ENCODE assay signal across 1 cellular context in the genomic region with DNA sequence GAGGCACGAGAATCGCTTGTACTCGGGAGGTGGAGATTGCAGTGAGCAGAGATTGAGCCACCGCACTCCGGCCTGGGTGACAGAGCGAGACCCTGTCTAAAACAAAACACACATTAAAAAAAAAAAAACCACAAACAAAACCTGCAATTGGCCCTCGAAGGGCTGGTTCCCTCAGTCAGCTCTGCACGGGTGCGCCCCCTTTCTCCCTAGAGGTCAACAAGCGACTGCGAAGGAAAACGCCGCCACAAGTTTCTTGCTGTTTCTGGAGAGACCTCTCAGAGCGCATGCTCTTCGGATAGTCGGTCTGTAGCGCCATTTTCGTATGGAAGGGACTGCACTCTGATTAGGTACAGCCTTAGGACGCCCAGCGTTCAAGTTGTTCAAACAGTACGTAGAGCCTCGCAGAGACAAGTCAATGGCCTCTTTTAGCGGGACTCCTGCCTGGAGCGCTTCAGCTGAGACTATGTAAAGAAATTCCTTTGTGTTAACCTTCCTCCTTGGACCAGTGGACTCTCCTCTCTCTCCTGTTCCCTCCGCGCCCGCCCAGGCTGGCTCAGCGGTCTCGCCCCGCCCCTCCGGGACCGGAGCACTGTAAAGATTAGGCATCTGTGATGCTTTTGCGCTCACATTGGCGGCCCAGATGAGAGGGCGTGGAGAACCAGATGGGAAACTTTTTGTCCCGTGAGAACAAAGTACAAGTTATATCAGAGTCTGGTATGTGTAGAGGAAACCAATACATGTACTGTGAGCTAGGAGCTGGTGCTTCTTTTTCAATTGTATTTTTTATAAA.
TF ChIP-seq lines count a peak whose summit lies in the region.

No MANE protein-coding gene starts in this region.

TF ChIP-seq in K562, 482 proteins besides CTCF, POLR2A, EP300 and RAD21 (continued from another document and continues in another):
- TF ChIP-seq, protein P1, sequence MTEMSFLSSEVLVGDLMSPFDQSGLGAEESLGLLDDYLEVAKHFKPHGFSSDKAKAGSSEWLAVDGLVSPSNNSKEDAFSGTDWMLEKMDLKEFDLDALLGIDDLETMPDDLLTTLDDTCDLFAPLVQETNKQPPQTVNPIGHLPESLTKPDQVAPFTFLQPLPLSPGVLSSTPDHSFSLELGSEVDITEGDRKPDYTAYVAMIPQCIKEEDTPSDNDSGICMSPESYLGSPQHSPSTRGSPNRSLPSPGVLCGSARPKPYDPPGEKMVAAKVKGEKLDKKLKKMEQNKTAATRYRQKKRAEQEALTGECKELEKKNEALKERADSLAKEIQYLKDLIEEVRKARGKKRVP (CRISPR knock-in tag; IDR thresholded peaks at IDR 0.05): no peak
- TF ChIP-seq SETDB1 (IDR thresholded peaks at IDR 0.05; ENCODE audit: low read length) (no peak), PCBP2 (IDR thresholded peaks at IDR 0.05; ENCODE audit: low read depth, low read length, poor library complexity, severe bottlenecking) (no peak), NR2F6 (CRISPR knock-in tag; IDR thresholded peaks at IDR 0.05) (no peak), ERF (CRISPR knock-in tag; IDR thresholded peaks at IDR 0.05) (no peak), NR3C1 (CRISPR knock-in tag; IDR thresholded peaks at IDR 0.05) (no peak), GABPB2 (CRISPR knock-in tag; conservative IDR thresholded peaks at IDR 0.05) (no peak), KLF13 (tag; IDR thresholded peaks at IDR 0.05; ENCODE audit: borderline replicate concordance, low read depth) (no peak), PCBP1 (IDR thresholded peaks at IDR 0.05; ENCODE audit: low read depth, low read length, poor library complexity, severe bottlenecking) (no peak), THRAP3 (IDR thresholded peaks at IDR 0.05; ENCODE audit: borderline replicate concordance) (no peak), ILK (tag; IDR thresholded peaks at IDR 0.05; ENCODE audit: borderline replicate concordance, low read depth) (no peak), NCOR1 (IDR thresholded peaks at IDR 0.05) (peak; percentile 7; the same call in 1 of the 2 replicates), TCFL5 (CRISPR knock-in tag; conservative IDR thresholded peaks at IDR 0.05) (no peak), ESRRB (CRISPR knock-in tag; IDR thresholded peaks at IDR 0.05; ENCODE audit: borderline replicate concordance) (no peak), ZNF384 (IDR thresholded peaks at IDR 0.05; ENCODE audit: low read depth, low read length) (peak; percentile 97), MECOM (CRISPR knock-in tag; IDR thresholded peaks at IDR 0.05) (no peak), HNRNPH1 (optimal IDR thresholded peaks at IDR 0.05; ENCODE audit: low read depth, low read length) (no peak), SRSF3 (IDR thresholded peaks at IDR 0.05; ENCODE audit: insufficient read depth, low read length) (no peak), HMGN3 (IDR thresholded peaks at IDR 0.05; ENCODE audit: borderline replicate concordance, extremely low read depth, insufficient read length, low read depth, low read length) (peak; percentile 70), POLR3G (IDR thresholded peaks at IDR 0.05; ENCODE audit: extremely low read depth, insufficient read length, insufficient replicate concordance) (no peak), POLR2G (IDR thresholded peaks at IDR 0.05; ENCODE audit: low read depth, low read length) (peak; percentile 79), RFX1 (IDR thresholded peaks at IDR 0.05) (no peak), ZNF239 (CRISPR knock-in tag; IDR thresholded peaks at IDR 0.05) (no peak), ESRRA (IDR thresholded peaks at IDR 0.05; ENCODE audit: borderline replicate concordance, low read depth) (peak; percentile 86), RBBP5 (IDR thresholded peaks at IDR 0.05; ENCODE audit: borderline replicate concordance, insufficient read depth, low read length, poor library complexity, severe bottlenecking) (no peak), GABPB1 (CRISPR knock-in tag; IDR thresholded peaks at IDR 0.05) (no peak; the same call in 1 of the 2 replicates)
- TF ChIP-seq, protein P2, sequence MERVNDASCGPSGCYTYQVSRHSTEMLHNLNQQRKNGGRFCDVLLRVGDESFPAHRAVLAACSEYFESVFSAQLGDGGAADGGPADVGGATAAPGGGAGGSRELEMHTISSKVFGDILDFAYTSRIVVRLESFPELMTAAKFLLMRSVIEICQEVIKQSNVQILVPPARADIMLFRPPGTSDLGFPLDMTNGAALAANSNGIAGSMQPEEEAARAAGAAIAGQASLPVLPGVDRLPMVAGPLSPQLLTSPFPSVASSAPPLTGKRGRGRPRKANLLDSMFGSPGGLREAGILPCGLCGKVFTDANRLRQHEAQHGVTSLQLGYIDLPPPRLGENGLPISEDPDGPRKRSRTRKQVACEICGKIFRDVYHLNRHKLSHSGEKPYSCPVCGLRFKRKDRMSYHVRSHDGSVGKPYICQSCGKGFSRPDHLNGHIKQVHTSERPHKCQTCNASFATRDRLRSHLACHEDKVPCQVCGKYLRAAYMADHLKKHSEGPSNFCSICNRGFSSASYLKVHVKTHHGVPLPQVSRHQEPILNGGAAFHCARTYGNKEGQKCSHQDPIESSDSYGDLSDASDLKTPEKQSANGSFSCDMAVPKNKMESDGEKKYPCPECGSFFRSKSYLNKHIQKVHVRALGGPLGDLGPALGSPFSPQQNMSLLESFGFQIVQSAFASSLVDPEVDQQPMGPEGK (CRISPR knock-in tag; IDR thresholded peaks at IDR 0.05; ENCODE audit: borderline replicate concordance): no peak
- TF ChIP-seq, protein P3, sequence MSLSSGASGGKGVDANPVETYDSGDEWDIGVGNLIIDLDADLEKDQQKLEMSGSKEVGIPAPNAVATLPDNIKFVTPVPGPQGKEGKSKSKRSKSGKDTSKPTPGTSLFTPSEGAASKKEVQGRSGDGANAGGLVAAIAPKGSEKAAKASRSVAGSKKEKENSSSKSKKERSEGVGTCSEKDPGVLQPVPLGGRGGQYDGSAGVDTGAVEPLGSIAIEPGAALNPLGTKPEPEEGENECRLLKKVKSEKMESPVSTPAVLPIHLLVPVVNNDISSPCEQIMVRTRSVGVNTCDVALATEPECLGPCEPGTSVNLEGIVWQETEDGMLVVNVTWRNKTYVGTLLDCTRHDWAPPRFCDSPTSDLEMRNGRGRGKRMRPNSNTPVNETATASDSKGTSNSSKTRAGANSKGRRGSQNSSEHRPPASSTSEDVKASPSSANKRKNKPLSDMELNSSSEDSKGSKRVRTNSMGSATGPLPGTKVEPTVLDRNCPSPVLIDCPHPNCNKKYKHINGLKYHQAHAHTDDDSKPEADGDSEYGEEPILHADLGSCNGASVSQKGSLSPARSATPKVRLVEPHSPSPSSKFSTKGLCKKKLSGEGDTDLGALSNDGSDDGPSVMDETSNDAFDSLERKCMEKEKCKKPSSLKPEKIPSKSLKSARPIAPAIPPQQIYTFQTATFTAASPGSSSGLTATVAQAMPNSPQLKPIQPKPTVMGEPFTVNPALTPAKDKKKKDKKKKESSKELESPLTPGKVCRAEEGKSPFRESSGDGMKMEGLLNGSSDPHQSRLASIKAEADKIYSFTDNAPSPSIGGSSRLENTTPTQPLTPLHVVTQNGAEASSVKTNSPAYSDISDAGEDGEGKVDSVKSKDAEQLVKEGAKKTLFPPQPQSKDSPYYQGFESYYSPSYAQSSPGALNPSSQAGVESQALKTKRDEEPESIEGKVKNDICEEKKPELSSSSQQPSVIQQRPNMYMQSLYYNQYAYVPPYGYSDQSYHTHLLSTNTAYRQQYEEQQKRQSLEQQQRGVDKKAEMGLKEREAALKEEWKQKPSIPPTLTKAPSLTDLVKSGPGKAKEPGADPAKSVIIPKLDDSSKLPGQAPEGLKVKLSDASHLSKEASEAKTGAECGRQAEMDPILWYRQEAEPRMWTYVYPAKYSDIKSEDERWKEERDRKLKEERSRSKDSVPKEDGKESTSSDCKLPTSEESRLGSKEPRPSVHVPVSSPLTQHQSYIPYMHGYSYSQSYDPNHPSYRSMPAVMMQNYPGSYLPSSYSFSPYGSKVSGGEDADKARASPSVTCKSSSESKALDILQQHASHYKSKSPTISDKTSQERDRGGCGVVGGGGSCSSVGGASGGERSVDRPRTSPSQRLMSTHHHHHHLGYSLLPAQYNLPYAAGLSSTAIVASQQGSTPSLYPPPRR (CRISPR knock-in tag; IDR thresholded peaks at IDR 0.05; ENCODE audit: borderline replicate concordance): no peak
- TF ChIP-seq, protein P4, sequence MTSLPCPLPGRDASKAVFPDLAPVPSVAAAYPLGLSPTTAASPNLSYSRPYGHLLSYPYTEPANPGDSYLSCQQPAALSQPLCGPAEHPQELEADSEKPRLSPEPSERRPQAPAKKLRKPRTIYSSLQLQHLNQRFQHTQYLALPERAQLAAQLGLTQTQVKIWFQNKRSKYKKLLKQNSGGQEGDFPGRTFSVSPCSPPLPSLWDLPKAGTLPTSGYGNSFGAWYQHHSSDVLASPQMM (CRISPR knock-in tag; IDR thresholded peaks at IDR 0.05): no peak
- TF ChIP-seq, protein P5, sequence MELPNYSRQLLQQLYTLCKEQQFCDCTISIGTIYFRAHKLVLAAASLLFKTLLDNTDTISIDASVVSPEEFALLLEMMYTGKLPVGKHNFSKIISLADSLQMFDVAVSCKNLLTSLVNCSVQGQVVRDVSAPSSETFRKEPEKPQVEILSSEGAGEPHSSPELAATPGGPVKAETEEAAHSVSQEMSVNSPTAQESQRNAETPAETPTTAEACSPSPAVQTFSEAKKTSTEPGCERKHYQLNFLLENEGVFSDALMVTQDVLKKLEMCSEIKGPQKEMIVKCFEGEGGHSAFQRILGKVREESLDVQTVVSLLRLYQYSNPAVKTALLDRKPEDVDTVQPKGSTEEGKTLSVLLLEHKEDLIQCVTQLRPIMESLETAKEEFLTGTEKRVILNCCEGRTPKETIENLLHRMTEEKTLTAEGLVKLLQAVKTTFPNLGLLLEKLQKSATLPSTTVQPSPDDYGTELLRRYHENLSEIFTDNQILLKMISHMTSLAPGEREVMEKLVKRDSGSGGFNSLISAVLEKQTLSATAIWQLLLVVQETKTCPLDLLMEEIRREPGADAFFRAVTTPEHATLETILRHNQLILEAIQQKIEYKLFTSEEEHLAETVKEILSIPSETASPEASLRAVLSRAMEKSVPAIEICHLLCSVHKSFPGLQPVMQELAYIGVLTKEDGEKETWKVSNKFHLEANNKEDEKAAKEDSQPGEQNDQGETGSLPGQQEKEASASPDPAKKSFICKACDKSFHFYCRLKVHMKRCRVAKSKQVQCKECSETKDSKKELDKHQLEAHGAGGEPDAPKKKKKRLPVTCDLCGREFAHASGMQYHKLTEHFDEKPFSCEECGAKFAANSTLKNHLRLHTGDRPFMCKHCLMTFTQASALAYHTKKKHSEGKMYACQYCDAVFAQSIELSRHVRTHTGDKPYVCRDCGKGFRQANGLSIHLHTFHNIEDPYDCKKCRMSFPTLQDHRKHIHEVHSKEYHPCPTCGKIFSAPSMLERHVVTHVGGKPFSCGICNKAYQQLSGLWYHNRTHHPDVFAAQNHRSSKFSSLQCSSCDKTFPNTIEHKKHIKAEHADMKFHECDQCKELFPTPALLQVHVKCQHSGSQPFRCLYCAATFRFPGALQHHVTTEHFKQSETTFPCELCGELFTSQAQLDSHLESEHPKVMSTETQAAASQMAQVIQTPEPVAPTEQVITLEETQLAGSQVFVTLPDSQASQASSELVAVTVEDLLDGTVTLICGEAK (IDR thresholded peaks at IDR 0.05): peak; percentile 67
- TF ChIP-seq, protein P5 (CRISPR knock-in tag; IDR thresholded peaks at IDR 0.05): no peak
- TF ChIP-seq, protein P6, sequence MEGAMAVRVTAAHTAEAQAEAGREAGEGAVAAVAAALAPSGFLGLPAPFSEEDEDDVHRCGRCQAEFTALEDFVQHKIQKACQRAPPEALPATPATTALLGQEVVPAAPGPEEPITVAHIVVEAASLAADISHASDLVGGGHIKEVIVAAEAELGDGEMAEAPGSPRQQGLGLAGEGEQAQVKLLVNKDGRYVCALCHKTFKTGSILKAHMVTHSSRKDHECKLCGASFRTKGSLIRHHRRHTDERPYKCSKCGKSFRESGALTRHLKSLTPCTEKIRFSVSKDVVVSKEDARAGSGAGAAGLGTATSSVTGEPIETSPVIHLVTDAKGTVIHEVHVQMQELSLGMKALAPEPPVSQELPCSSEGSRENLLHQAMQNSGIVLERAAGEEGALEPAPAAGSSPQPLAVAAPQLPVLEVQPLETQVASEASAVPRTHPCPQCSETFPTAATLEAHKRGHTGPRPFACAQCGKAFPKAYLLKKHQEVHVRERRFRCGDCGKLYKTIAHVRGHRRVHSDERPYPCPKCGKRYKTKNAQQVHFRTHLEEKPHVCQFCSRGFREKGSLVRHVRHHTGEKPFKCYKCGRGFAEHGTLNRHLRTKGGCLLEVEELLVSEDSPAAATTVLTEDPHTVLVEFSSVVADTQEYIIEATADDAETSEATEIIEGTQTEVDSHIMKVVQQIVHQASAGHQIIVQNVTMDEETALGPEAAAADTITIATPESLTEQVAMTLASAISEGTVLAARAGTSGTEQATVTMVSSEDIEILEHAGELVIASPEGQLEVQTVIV (CRISPR knock-in tag; IDR thresholded peaks at IDR 0.05; ENCODE audit: borderline replicate concordance): no peak
- TF ChIP-seq, protein P7, sequence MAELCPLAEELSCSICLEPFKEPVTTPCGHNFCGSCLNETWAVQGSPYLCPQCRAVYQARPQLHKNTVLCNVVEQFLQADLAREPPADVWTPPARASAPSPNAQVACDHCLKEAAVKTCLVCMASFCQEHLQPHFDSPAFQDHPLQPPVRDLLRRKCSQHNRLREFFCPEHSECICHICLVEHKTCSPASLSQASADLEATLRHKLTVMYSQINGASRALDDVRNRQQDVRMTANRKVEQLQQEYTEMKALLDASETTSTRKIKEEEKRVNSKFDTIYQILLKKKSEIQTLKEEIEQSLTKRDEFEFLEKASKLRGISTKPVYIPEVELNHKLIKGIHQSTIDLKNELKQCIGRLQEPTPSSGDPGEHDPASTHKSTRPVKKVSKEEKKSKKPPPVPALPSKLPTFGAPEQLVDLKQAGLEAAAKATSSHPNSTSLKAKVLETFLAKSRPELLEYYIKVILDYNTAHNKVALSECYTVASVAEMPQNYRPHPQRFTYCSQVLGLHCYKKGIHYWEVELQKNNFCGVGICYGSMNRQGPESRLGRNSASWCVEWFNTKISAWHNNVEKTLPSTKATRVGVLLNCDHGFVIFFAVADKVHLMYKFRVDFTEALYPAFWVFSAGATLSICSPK (IDR thresholded peaks at IDR 0.05; ENCODE audit: borderline replicate concordance): 0 out of 2 replicates have a peak, but pooled peaks have one; percentile 21
